Comparison of ENCODE assay signal across 30 cellular contexts in genomic region chr17:7969434-7969833, GRCh38. TPM values are rescaled to one million over a fixed set of nuclear protein-coding genes. Genes with fewer than 3 reads are reported as not detected.
DNase-seq lines count a peak whose midpoint lies in the region; FAIRE-seq and TF ChIP-seq lines count a peak whose summit lies in the region.
"Had no signal": no experiment of that assay in that cellular context is flagged by ENCODE, and none has a peak within 500 bp of the region (broad histone marks: within the 10 kb centered on the region; RNA-seq: fewer than 3 reads in every experiment).

No MANE protein-coding gene starts in this region.

- H2AFZ ChIP-seq in GM23248: no peak overlapping the region

- no peak overlapping the region for H3K9ac ChIP-seq in GM23248
- H3K9ac ChIP-seq: SK-N-SH had no signal

- H3K27ac ChIP-seq in GM23248: no peak overlapping the region
- H3K27ac ChIP-seq: A549, RWPE1 had no signal

- 85 to 87% methylated on average over 6 of the region's 6 CpGs for WGBS in GM23248 (ENCODE audit: low coverage in 1 of 2, low lambda C conversion rate in 2 of 2, missing lambda C conversion rate in 2 of 2), 2 experiments

- no peaks in the 10 kb centered on the region for H3K9me2 ChIP-seq in GM23248 (ENCODE audit: insufficient read depth)
- H3K9me2 ChIP-seq: SK-N-SH had no signal

- no peaks in the 10 kb centered on the region for H4K20me1 ChIP-seq in GM23248 (ENCODE audit: insufficient read depth)

- H3K4me3 ChIP-seq in AG09309 (ENCODE audit: control insufficient read depth, low read depth, low read length): no peak overlapping the region
- H3K4me3 ChIP-seq in fibroblast of the aortic adventitia (ENCODE audit: low read depth, low read length): no peak overlapping the region
- no peak overlapping the region for H3K4me3 ChIP-seq in GM23248
- H3K4me3 ChIP-seq: A549 had no signal

- no peaks in the 10 kb centered on the region for H3F3A ChIP-seq in GM23248 (ENCODE audit: insufficient read depth)

- no peak overlapping the region for H3K4me2 ChIP-seq in GM23248 (ENCODE audit: unreplicated experiment)
- H3K4me2 ChIP-seq: A549, SK-N-SH had no signal

- no peaks in the 10 kb centered on the region for H3K9me3 ChIP-seq in GM23248 (ENCODE audit: low read depth)
- H3K9me3 ChIP-seq: BE2C, Caco-2, SK-N-SH had no signal

- in situ Hi-C loops in KBM-7 (cut with MboI; ENCODE audit: low pct_unique_long_range_greater_than_20kb, low sequenced_read_pairs) (no loop called here), GM23248 (cut with MboI) (no loop called here)

- no peaks in the 10 kb centered on the region for H3K79me2 ChIP-seq in GM23248 (ENCODE audit: insufficient read depth)

- TF ChIP-seq CTCF in AG09309 (IDR thresholded peaks at IDR 0.05; ENCODE audit: control insufficient read depth, insufficient read depth, low read depth, low read length, missing control alignments) (no peak), fibroblast of the aortic adventitia (IDR thresholded peaks at IDR 0.05; ENCODE audit: insufficient read depth, low read length) (no peak), D721Med (IDR thresholded peaks at IDR 0.05; ENCODE audit: insufficient read depth, missing control alignments) (no peak)

- no peaks in the 10 kb centered on the region for H3K4me1 ChIP-seq in GM23248 (ENCODE audit: insufficient read depth)
- H3K4me1 ChIP-seq: A549, BE2C, Caco-2 had no signal

- FAIRE-seq in D721Med (lab: Jason Lieb, UNC): no peak
- FAIRE-seq: A549, endothelial cell of umbilical vein had no signal

- DNase-seq in AG09309 (ENCODE audit: low read depth) (peak; percentile 28), LHCN-M2 (ENCODE audit: low read depth) (peak; percentile 19), SKM-1 (lab: John Stamatoyannopoulos, UW; ENCODE audit: unreplicated experiment) (peak; percentile 6), fibroblast of the aortic adventitia (ENCODE audit: low read depth) (peak; percentile 28), KBM-7 (no peak), D721Med (ENCODE audit: insufficient read length, low spot score) (no peak), GM23248 (no peak)
- no peak for DNase-seq in effector CD4-positive, alpha-beta T cell
- DNase-seq: activated CD4-positive, alpha-beta T cell treated with anti-CD3 and anti-CD28 coated beads for 36 hours; activated CD8-positive, alpha-beta memory T cell treated with anti-CD3 and anti-CD28 coated beads for 24 hours; activated effector memory CD4-positive, alpha-beta T cell treated with anti-CD3 and anti-CD28 coated beads, Interleukin-2, amount 50 U/mL, for 16 hours; activated naive CD8-positive, alpha-beta T cell treated with anti-CD3 and anti-CD28 coated beads, Interleukin-2, amount 10 ng/mL, durations not matched to agents 7 days and 5 days; BE2C; Caco-2; DND-41; head of caudate nucleus; mammary epithelial cell; NCI-H1105; NCI-H187 treated with DMSO at 0.1 percent for 48 hours; NCI-H526; posterior cingulate gyrus; right cardiac atrium; SK-N-SH; stimulated activated CD4-positive, alpha-beta T cell treated with anti-CD3 and anti-CD28 coated beads, Interleukin-12 subunit alpha, Interleukin-12 subunit beta, amount 100 ng/mL, for 4 hours; stimulated activated CD4-positive, alpha-beta T cell treated with anti-CD3 and anti-CD28 coated beads, Interleukin-4, amount 100 ng/mL, for 1 hour had no signal

- H3K27me3 ChIP-seq in GM23248 (replicated peaks; ENCODE audit: insufficient read depth): no peaks in the 10 kb centered on the region
- H3K27me3 ChIP-seq: BE2C had no signal

- H3K36me3 ChIP-seq in GM23248 (ENCODE audit: low read depth): no peaks in the 10 kb centered on the region
- H3K36me3 ChIP-seq: BE2C had no signal

RNA-seq across cellular contexts. Expression of gene GUCY2D, which starts 33.0 kb away (rescaled TPM):
- total RNA-seq in LHCN-M2 (2014; rRNA removed): not detected in 2 replicates
- not detected for polyA plus RNA-seq in LHCN-M2 (2012)
- not detected in 2 replicates for total RNA-seq in fibroblast of the aortic adventitia (ENCODE audit: low replicate concordance)
- total RNA-seq in GM23248 (2014; rRNA removed; shearing (Covaris generic)): 0.22 and 0.89 TPM in 2 replicates
- polyA plus RNA-seq in GM23248 (2016; fragmentation: Nextera tagmentation; extraction: Ambion mirVana): 0.05 TPM in 1 of 2 replicates, not detected in the other
- total RNA-seq: activated CD4-positive, alpha-beta T cell treated with anti-CD3 and anti-CD28 coated beads for 36 hours; activated naive CD8-positive, alpha-beta T cell treated with anti-CD3 and anti-CD28 coated beads, Interleukin-2, amount 10 ng/mL, durations not matched to agents 7 days and 5 days; endothelial cell of umbilical vein; kidney epithelial cell; subcutaneous adipose tissue had no signal
- polyA plus RNA-seq: endothelial cell of umbilical vein, SK-N-SH had no signal

RNA-seq across cellular contexts. Expression of gene CNTROB, which starts 37.4 kb away (rescaled TPM):
- 35.7 and 36.5 TPM in 2 replicates for total RNA-seq in LHCN-M2 (2014; rRNA removed)
- polyA plus RNA-seq in LHCN-M2 (2012): 25.6 TPM
- 31.4 and 34.9 TPM in 2 replicates for total RNA-seq in fibroblast of the aortic adventitia (ENCODE audit: low replicate concordance)
- 17.9 and 27.2 TPM in 2 replicates for total RNA-seq in GM23248 (2014; rRNA removed; shearing (Covaris generic))
- 19.4 and 21.2 TPM in 2 replicates for polyA plus RNA-seq in GM23248 (2016; fragmentation: Nextera tagmentation; extraction: Ambion mirVana)

RNA-seq across cellular contexts. Expression of gene TRAPPC1, which starts 37.7 kb away (rescaled TPM):
- total RNA-seq in LHCN-M2 (2014; rRNA removed): 54.2 and 58.2 TPM in 2 replicates
- polyA plus RNA-seq in LHCN-M2 (2012): 413 TPM
- 15.3 and 48.8 TPM in 2 replicates for total RNA-seq in fibroblast of the aortic adventitia (ENCODE audit: low replicate concordance)
- 35.8 and 37.8 TPM in 2 replicates for total RNA-seq in GM23248 (2014; rRNA removed; shearing (Covaris generic))
- polyA plus RNA-seq in GM23248 (2016; fragmentation: Nextera tagmentation; extraction: Ambion mirVana): 321 and 343 TPM in 2 replicates

RNA-seq across cellular contexts. Expression of gene KCNAB3, which starts 39.8 kb away (rescaled TPM):
- total RNA-seq in LHCN-M2 (2014; rRNA removed): 0.32 and 0.46 TPM in 2 replicates
- polyA plus RNA-seq in LHCN-M2 (2012): 0.38 TPM
- total RNA-seq in fibroblast of the aortic adventitia (ENCODE audit: low replicate concordance): 1.3 TPM in 1 of 2 replicates, not detected in the other
- total RNA-seq in GM23248 (2014; rRNA removed; shearing (Covaris generic)): 0.22 TPM in 1 of 2 replicates, not detected in the other
- 0.08 and 0.24 TPM in 2 replicates for polyA plus RNA-seq in GM23248 (2016; fragmentation: Nextera tagmentation; extraction: Ambion mirVana)

RNA-seq across cellular contexts. Expression of gene RNF227, which starts 53.3 kb away (rescaled TPM):
- total RNA-seq in LHCN-M2 (2014; rRNA removed): 6.9 and 14.2 TPM in 2 replicates
- polyA plus RNA-seq in LHCN-M2 (2012): 2.8 TPM
- 2.8 and 27.4 TPM in 2 replicates for total RNA-seq in fibroblast of the aortic adventitia (ENCODE audit: low replicate concordance)
- 4.3 and 15.3 TPM in 2 replicates for total RNA-seq in GM23248 (2014; rRNA removed; shearing (Covaris generic))
- polyA plus RNA-seq in GM23248 (2016; fragmentation: Nextera tagmentation; extraction: Ambion mirVana): 3.1 and 4.3 TPM in 2 replicates

Comparison
In these comparisons a context has a peak if more than half of its experiments do, and no peak if none do; other contexts are left out.
1. DNase-seq: peak in AG09309 (single experiment), LHCN-M2 (single experiment), SKM-1 (single experiment) and fibroblast of the aortic adventitia (single experiment); none in KBM-7 (single experiment), effector CD4-positive, alpha-beta T cell (single experiment), D721Med (single experiment) and GM23248 (single experiment).